ENCODE assay signal across 31 cellular contexts in the genomic region with DNA sequence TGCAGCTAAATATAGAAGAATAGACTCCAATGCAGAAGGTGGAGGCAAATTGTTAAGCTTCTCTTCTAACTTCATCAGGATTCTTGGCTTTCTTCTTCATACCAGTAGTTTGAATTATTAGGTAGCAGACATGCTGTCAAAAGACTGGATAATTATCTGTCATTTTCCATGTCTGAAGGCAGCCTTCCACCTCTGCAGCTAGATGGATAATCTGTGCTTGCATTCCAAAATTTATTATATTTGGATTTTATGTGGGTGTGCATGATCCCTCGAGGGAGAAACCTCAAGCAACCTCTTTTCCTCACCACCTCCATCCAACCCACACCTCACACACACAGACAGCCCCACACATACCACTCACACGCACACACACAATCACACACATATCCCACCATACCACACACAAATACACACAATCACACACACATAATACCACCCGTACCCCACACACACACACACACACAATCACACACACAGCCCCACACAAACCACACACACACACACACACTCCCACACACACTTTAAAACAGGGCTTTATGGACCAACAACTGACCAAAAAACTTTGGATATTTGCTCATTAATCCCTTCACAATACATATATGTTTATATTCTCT.
"Had no signal": no experiment of that assay in that cellular context is flagged by ENCODE, and none has a peak within 500 bp of the region (broad histone marks: within the 10 kb centered on the region; RNA-seq: fewer than 3 reads in every experiment).

No MANE protein-coding gene starts in this region.

- H3K27me3 ChIP-seq: ascending aorta, MG63 had no signal

- FAIRE-seq: RCC 7860 had no signal

- H3K36me3 ChIP-seq: ascending aorta, MG63, WERI-Rb-1 had no signal

- H2AFZ ChIP-seq: PC-9 had no signal

- H3K4me3 ChIP-seq: ascending aorta, MG63, PC-9 had no signal

- H3K4me1 ChIP-seq: ascending aorta had no signal

- H3K4me2 ChIP-seq: PC-9 had no signal

- H3K27ac ChIP-seq: ascending aorta, PC-9, RWPE1, WERI-Rb-1 had no signal

- ATAC-seq: activated CD8-positive, alpha-beta T cell treated with anti-CD3 and anti-CD28 coated beads for 36 hours; activated T-cell treated with anti-CD3 and anti-CD28 coated beads, Interleukin-2, amount 50 U/mL, for 72 hours; activated T-helper 17 cell treated with anti-CD3 and anti-CD28 coated beads, Interleukin-2, amount 50 U/mL, for 72 hours had no signal

- H3K9me3 ChIP-seq: ascending aorta, MG63 had no signal

- DNase-seq: activated CD4-positive, alpha-beta T cell treated with anti-CD3 and anti-CD28 coated beads for 1 hour; activated CD4-positive, alpha-beta T cell treated with anti-CD3 and anti-CD28 coated beads for 48 hours; activated CD4-positive, CD25-positive, alpha-beta regulatory T cell; activated CD8-positive, alpha-beta T cell treated with anti-CD3 and anti-CD28 coated beads for 36 hours; activated effector memory CD4-positive, alpha-beta T cell treated with anti-CD3 and anti-CD28 coated beads, Interleukin-2, amount 50 U/mL, for 16 hours; activated naive CD4-positive, alpha-beta T cell; activated naive CD8-positive, alpha-beta T cell treated with anti-CD3 and anti-CD28 coated beads, Interleukin-2, amount 10 ng/mL, durations not matched to agents 7 days and 5 days; activated T-cell treated with anti-CD3 and anti-CD28 coated beads, Interleukin-2, amount 50 U/mL, for 1 hour; activated T-cell treated with anti-CD3 and anti-CD28 coated beads, Interleukin-2, amount 50 U/mL, for 72 hours; amygdala; Kasumi-1; KG1; MG63; NCI-H1048; NCI-H1436 treated with DMSO at 0.1 percent for 48 hours; NCI-H1694 treated with DMSO at 0.1 percent for 48 hours; NCI-H2029; NCI-H345; NCI-H524 treated with DMSO at 0.1 percent for 48 hours; NK-92 treated with Interleukin-12 subunit alpha and Interleukin-12 subunit beta, amount 100 ng/mL, for 24 hours; PC-9; Right ventricle myocardium superior; SW 1271; T-helper 1 cell; T-helper 2 cell; T-helper 9 cell; WERI-Rb-1 had no signal
